8 cellular contexts compared by ENCODE assay signal in genomic region chr1:95072532-95073419, GRCh38. TPM values are rescaled to one million over a fixed set of nuclear protein-coding genes. Genes with fewer than 3 reads are reported as not detected.
A peak's percentile ranks its signal among the peaks of the same experiment; 100 is the strongest.
DNase-seq lines count a peak whose midpoint lies in the region; ATAC-seq lines count a peak whose summit lies in the region.

ALG14 (minus strand) TSS chr1:95072951; CDS start chr1:95072898, 53 bp downstream.

- H3K4me3 Mint-ChIP-seq in activated CD4-positive, alpha-beta T cell treated with anti-CD3 and anti-CD28 coated beads, Interleukin-2, amount 10 ng/mL, durations not matched to agents 7 days and 5 days = peak within 1 kb of the TSS; percentile 84

- peaks cover 21% of the 10 kb centered on the region for H3K4me1 Mint-ChIP-seq in activated CD4-positive, alpha-beta T cell treated with anti-CD3 and anti-CD28 coated beads, Interleukin-2, amount 10 ng/mL, durations not matched to agents 7 days and 5 days

- DNase-seq in NCI-H526 treated with DMSO at 0.1 percent for 48 hours (lab: John Stamatoyannopoulos, UW) (peak; percentile 98), dedifferentiated amniotic fluid mesenchymal stem cell (ENCODE audit: extremely low spot score) (peak; percentile 94), left kidney (ENCODE audit: low read depth, low spot score) (peak; percentile 99)
- peak; percentile 94 for DNase-seq in activated CD4-positive, alpha-beta T cell treated with anti-CD3 and anti-CD28 coated beads, Interleukin-2, amount 10 ng/mL, durations not matched to agents 7 days and 5 days
- DNase-seq in stimulated activated CD4-positive, alpha-beta T cell treated with anti-CD3 and anti-CD28 coated beads, Interleukin-1b, Interleukin-23, amount 100 ng/mL, for 48 hours = peak; percentile 91

- H3K9me3 Mint-ChIP-seq in activated CD4-positive, alpha-beta T cell treated with anti-CD3 and anti-CD28 coated beads, Interleukin-2, amount 10 ng/mL, durations not matched to agents 7 days and 5 days = no peaks in the 10 kb centered on the region

- H3K36me3 Mint-ChIP-seq in activated CD4-positive, alpha-beta T cell treated with anti-CD3 and anti-CD28 coated beads, Interleukin-2, amount 10 ng/mL, durations not matched to agents 7 days and 5 days (ENCODE audit: low read depth) = no peaks in the 10 kb centered on the region

- peak within 1 kb of the TSS; percentile 81 to 89 (median 84) for H3K9ac ChIP-seq in BLaER1 treated with 17β-estradiol and CSF1 and Interleukin-3, amounts not matched to agents 10 nM and 100 nM

- H3K27me3 Mint-ChIP-seq in activated CD4-positive, alpha-beta T cell treated with anti-CD3 and anti-CD28 coated beads, Interleukin-2, amount 10 ng/mL, durations not matched to agents 7 days and 5 days = peaks cover 2% of the 10 kb centered on the region

- CTCF ChIA-PET in activated CD4-positive, alpha-beta T cell treated with anti-CD3 and anti-CD28 coated beads, Interleukin-2, amount 10 ng/mL, durations not matched to agents 7 days and 5 days (lab: Charles Lee) = interaction anchor here (0.5 to 1.5 kb wide), 5 partner anchors 11 to 225 kb away, joined by 3 to 9 read pairs (median 4); partner anchors contain the start of gene RWDD3

- H3K27ac ChIP-seq in BLaER1 treated with 17β-estradiol and CSF1 and Interleukin-3, amounts not matched to agents 10 nM and 100 nM = peak within 1 kb of the TSS; percentile 75 to 94 (median 85)

- peaks cover 14 to 25% (median 18%) of the 10 kb centered on the region in 10 experiments for H3K4me1 ChIP-seq in BLaER1 treated with 17β-estradiol and CSF1 and Interleukin-3, amounts not matched to agents 10 nM and 100 nM

- no peaks in the 10 kb centered on the region for H3K27me3 ChIP-seq in BLaER1 treated with 17β-estradiol and CSF1 and Interleukin-3, amounts not matched to agents 10 nM and 100 nM

- peak within 1 kb of the TSS; percentile 90 for H3K27ac Mint-ChIP-seq in activated CD4-positive, alpha-beta T cell treated with anti-CD3 and anti-CD28 coated beads, Interleukin-2, amount 10 ng/mL, durations not matched to agents 7 days and 5 days

- no peaks in the 10 kb centered on the region for H3K9me3 ChIP-seq in BLaER1 treated with 17β-estradiol and CSF1 and Interleukin-3, amounts not matched to agents 10 nM and 100 nM (replicated peaks in 1 of 11)

- POLR2A ChIA-PET in activated CD4-positive, alpha-beta T cell treated with anti-CD3 and anti-CD28 coated beads, Interleukin-2, amount 10 ng/mL, durations not matched to agents 7 days and 5 days (lab: Charles Lee) = interaction anchor here (1.4 kb wide), 1 partner anchor 161 kb away, joined by 9 read pairs; the partner anchor contains the start of gene RWDD3

- no peaks in the 10 kb centered on the region for H4K20me1 ChIP-seq in BLaER1 treated with 17β-estradiol and CSF1 and Interleukin-3, amounts not matched to agents 10 nM and 100 nM

- peak within 1 kb of the TSS; percentile 78 to 94 (median 86) for H3K4me2 ChIP-seq in BLaER1 treated with 17β-estradiol and CSF1 and Interleukin-3, amounts not matched to agents 10 nM and 100 nM

- H3K36me3 ChIP-seq in BLaER1 treated with 17β-estradiol and CSF1 and Interleukin-3, amounts not matched to agents 10 nM and 100 nM = peaks cover 0 to 7% (median 0%) of the 10 kb centered on the region in 11 experiments; a peak in 3 of 22 replicates

- H3K4me3 ChIP-seq in BLaER1 treated with 17β-estradiol and CSF1 and Interleukin-3, amounts not matched to agents 10 nM and 100 nM = peak within 1 kb of the TSS; percentile 53 to 82 (median 70)

- ATAC-seq in GM19351 (IDR thresholded peaks at IDR 0.05; ENCODE audit: unreplicated experiment) (peak; percentile 95), HG03520 (IDR thresholded peaks at IDR 0.05; ENCODE audit: unreplicated experiment) (peak; percentile 93)

RNA-seq across cellular contexts. Expression of gene ALG14, which starts in this region (rescaled TPM):
- 1 to 10 TPM; 2.3 to 3.4 TPM for total RNA-seq in activated CD4-positive, alpha-beta T cell treated with anti-CD3 and anti-CD28 coated beads, Interleukin-2, amount 10 ng/mL, durations not matched to agents 7 days and 5 days

Comparison
In these comparisons a context has a peak if more than half of its experiments do, and no peak if none do; other contexts are left out.
1. Peak in every context shown above with its lines: DNase-seq, ATAC-seq, H3K4me3 ChIP-seq and H3K27ac ChIP-seq.